In the genomic region with DNA sequence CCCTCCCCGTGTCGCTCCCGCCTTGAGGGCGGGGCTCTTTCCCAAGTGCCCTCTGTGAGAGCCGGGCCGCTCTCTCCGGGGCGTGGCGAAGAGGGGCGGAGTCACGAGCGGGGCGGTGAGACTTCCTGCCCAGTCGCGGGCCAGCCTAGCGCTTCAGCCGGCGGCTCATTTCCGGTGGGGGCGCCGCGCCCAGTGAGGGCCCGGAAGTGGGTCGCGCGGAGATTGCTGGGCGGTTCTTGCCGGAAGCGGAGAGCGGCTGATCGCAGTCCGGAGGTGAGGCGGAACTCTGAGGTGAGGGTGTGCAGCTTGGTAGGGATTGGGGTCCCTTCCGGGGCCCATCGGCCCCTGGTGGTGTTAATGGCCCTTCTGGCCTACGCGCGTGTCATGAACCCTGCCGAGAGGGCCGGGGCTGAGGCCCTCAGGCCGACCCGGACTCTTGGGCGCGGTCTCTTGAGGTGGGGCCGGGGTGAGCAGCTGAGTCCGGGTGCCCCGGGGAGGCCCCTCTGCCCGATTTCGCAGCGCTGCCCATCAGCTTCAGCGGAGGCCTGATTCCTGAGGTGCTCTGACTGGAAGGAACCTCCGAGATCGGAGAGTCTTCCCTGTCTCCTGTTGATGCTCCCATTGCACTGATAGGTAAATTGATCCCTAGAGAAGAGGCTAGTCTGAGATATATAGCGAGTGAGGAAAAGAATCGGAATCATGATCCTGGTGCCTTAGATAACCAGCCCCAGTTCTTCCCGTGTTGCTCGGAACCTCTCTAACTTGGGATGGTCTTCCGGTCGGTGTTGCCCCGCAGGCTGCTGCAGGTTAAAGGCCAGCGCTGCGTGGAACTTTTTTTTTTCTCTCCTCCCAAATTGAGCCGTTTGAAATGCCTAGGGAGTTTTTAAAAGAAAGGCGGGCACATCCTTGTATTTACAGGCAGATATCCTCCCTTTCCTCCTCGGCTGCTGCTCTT, we compare ENCODE assay signal across 8 cellular contexts. TPM values are rescaled to one million over a fixed set of nuclear protein-coding genes. Genes with fewer than 3 reads are reported as not detected.
DNase-seq lines count a peak whose midpoint lies in the region; ATAC-seq, FAIRE-seq and TF ChIP-seq lines count a peak whose summit lies in the region.

A gene with protein sequence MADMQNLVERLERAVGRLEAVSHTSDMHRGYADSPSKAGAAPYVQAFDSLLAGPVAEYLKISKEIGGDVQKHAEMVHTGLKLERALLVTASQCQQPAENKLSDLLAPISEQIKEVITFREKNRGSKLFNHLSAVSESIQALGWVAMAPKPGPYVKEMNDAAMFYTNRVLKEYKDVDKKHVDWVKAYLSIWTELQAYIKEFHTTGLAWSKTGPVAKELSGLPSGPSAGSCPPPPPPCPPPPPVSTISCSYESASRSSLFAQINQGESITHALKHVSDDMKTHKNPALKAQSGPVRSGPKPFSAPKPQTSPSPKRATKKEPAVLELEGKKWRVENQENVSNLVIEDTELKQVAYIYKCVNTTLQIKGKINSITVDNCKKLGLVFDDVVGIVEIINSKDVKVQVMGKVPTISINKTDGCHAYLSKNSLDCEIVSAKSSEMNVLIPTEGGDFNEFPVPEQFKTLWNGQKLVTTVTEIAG (plus strand): TSS at position 219 of the 955 bp plus-strand sequence. CDS start 18,618 bp downstream, outside the sequence.

- no peak for FAIRE-seq in D721Med (lab: Jason Lieb, UNC)

- TF ChIP-seq CTCF in D721Med (IDR thresholded peaks at IDR 0.05; ENCODE audit: insufficient read depth, missing control alignments), result no peak

- no peaks in the 10 kb centered on the region for H3K9me3 ChIP-seq in mononuclear cell (ENCODE audit: low read depth, low read length)

- DNase-seq in D721Med (ENCODE audit: insufficient read length, low spot score) (peak; percentile 77), HuH-7.5 (ENCODE audit: low spot score) (peak; percentile 76), OCI-M2 (lab: John Stamatoyannopoulos, UW; ENCODE audit: unreplicated experiment) (peak; percentile 90), activated T-cell treated with anti-CD3 and anti-CD28 coated beads for 4 hours (peak; percentile 99), epidermal melanocyte (ENCODE audit: insufficient read length, low spot score) (peak; percentile 71)
- DNase-seq in stimulated activated CD8-positive, alpha-beta memory T cell treated with anti-CD3 and anti-CD28 coated beads, Interleukin-4, amount 100 ng/mL, for 24 hours (ENCODE audit: low read depth), result peak; percentile 100

- ATAC-seq in GM21526 (IDR thresholded peaks at IDR 0.05; ENCODE audit: low FRiP score, unreplicated experiment), result peak; percentile 77

- H3K4me3 ChIP-seq in mononuclear cell (ENCODE audit: low read length), result peak within 1 kb of the TSS; percentile 99

- no peaks in the 10 kb centered on the region for H3K27me3 ChIP-seq in mononuclear cell (ENCODE audit: insufficient read depth, low read length)

- peaks cover 84% of the 10 kb centered on the region for H3K4me1 ChIP-seq in mononuclear cell (ENCODE audit: insufficient read depth, low read length)

RNA-seq across cellular contexts. Expression of the gene that starts here (rescaled TPM):
- total RNA-seq in mononuclear cell, result 270 TPM

Comparison
In these comparisons a context has a peak if more than half of its experiments do, and no peak if none do; other contexts are left out.
1. Peak in every context shown above with its lines: DNase-seq, ATAC-seq and H3K4me3 ChIP-seq.